9 cellular contexts compared by ENCODE assay signal in the genomic region with DNA sequence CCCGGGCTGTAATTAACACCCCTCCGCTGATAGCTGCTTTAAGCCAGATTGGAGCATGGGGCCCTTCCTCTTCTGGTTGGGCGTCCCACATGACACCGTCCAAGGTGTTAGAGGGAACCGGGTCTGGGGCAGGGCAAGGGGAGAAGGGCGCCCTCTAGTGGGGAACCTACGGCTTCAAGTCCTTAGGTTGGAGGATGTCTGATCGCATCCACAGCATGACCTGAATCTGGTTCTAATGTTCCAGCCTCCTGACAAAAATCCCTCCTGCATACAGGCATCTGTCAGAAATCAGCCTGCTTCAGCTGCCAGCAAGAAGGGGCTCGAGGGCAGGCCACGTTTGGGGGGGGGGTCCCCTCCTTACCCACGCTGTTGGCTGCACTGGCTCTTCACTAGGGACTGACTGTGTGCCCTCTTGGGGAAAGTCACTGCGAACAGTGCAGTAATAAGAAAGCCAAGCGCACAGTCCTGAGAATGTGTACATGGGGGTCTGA.
DNase-seq lines count a peak whose midpoint lies in the region; ATAC-seq and TF ChIP-seq lines count a peak whose summit lies in the region.
"Had no signal": no experiment of that assay in that cellular context is flagged by ENCODE, and none has a peak within 500 bp of the region (broad histone marks: within the 10 kb centered on the region; RNA-seq: fewer than 3 reads in every experiment).

No MANE protein-coding gene starts in this region.

- DNase-seq in Caco-2 (peak; percentile 77 to 81), HEK293T (ENCODE audit: extremely low spot score) (peak; percentile 79), adipocyte (ENCODE audit: low read depth) (peak; percentile 41), iPS-NIHi7 (ENCODE audit: extremely low spot score) (peak; percentile 92)
- peak; percentile 19 to 47 for DNase-seq in stimulated activated CD4-positive, alpha-beta T cell treated with anti-CD3 and anti-CD28 coated beads, Interleukin-4, amount 100 ng/mL, for 48 hours (ENCODE audit: low read depth in 2 of 2)

- H3K27ac Mint-ChIP-seq in Caco-2 (ENCODE audit: unreplicated experiment), result no peak overlapping the region
- H3K27ac Mint-ChIP-seq: IgD-negative memory B cell had no signal

- POLR2A ChIA-PET in Caco-2 (lab: Charles Lee), result no interaction called here
- POLR2A ChIA-PET in HEK293T (lab: Yijun Ruan, JAX), result no interaction called here

- peak; percentile 86 to 89 for TF ChIP-seq CTCF in Caco-2 (IDR thresholded peaks at IDR 0.05; ENCODE audit: insufficient read depth in 1 of 2, low read depth in 1 of 2, low read length in 1 of 2, severe bottlenecking in 1 of 2, unreplicated experiment in 1 of 2)
- TF ChIP-seq CTCF in OCI-LY1 (IDR thresholded peaks at IDR 0.05; ENCODE audit: low read length), result peak; percentile 65

- H3K9ac ChIP-seq in OCI-LY1 (ENCODE audit: low read length), result no peak overlapping the region
- H3K9ac ChIP-seq in adipocyte (ENCODE audit: low read length), result no peak overlapping the region

- no peak overlapping the region for H3K27ac ChIP-seq in OCI-LY1 (ENCODE audit: low read depth, low read length, poor library complexity, severe bottlenecking)

- intact Hi-C loops in Caco-2 (cut with micrococcal nuclease; ENCODE audit: unreplicated experiment), result loop anchor here (1.0 to 5.0 kb wide), 3 partner anchors 17 to 422 kb away; no protein-coding TSS in a partner anchor

- no peaks in the 10 kb centered on the region for H3K9me3 ChIP-seq in Caco-2
- H3K9me3 ChIP-seq in OCI-LY1 (ENCODE audit: low read length), result no peaks in the 10 kb centered on the region
- H3K9me3 ChIP-seq in adipocyte (ENCODE audit: control insufficient read depth, low read length), result peaks cover 7% of the 10 kb centered on the region

- H3K36me3 ChIP-seq in Caco-2 (ENCODE audit: control insufficient read depth, insufficient read depth, low read length) (no peaks in the 10 kb centered on the region), OCI-LY1 (ENCODE audit: insufficient read depth, low read length) (no peaks in the 10 kb centered on the region), adipocyte (ENCODE audit: control insufficient read depth, insufficient read depth, low read length, severe bottlenecking) (no peaks in the 10 kb centered on the region)

- H3K27me3 Mint-ChIP-seq in Caco-2 (ENCODE audit: insufficient read depth, unreplicated experiment), result peaks cover 5% of the 10 kb centered on the region

- no peaks in the 10 kb centered on the region for H3K36me3 Mint-ChIP-seq in Caco-2 (ENCODE audit: insufficient read depth, unreplicated experiment)
- H3K36me3 Mint-ChIP-seq: IgD-negative memory B cell had no signal

- H3K9me2 ChIP-seq in OCI-LY1 (ENCODE audit: low read depth, low read length), result no peaks in the 10 kb centered on the region

- H3K4me3 ChIP-seq in Caco-2 (ENCODE audit: low read depth, low read length) (no peak overlapping the region), OCI-LY1 (ENCODE audit: low read depth, low read length, poor library complexity, severe bottlenecking) (no peak overlapping the region), adipocyte (ENCODE audit: low read length) (no peak overlapping the region)

- no peaks in the 10 kb centered on the region for H3K9me3 Mint-ChIP-seq in Caco-2 (ENCODE audit: unreplicated experiment)
- H3K9me3 Mint-ChIP-seq: IgD-negative memory B cell had no signal

- BruUV-seq in Caco-2 (replicated peaks; lab: Mats Ljungman, UMichigan), result no TSS peak

- H3K27me3 ChIP-seq in Caco-2 (replicated peaks; ENCODE audit: control insufficient read depth, insufficient read depth, low read length), result no peaks in the 10 kb centered on the region; the same call in 1 of the 2 replicates
- no peaks in the 10 kb centered on the region for H3K27me3 ChIP-seq in OCI-LY1 (ENCODE audit: insufficient read depth, low read length)
- peaks cover 21% of the 10 kb centered on the region for H3K27me3 ChIP-seq in adipocyte (replicated peaks; ENCODE audit: control insufficient read depth, insufficient read depth, low read length)

- ATAC-seq in HG03571 (IDR thresholded peaks at IDR 0.05; ENCODE audit: unreplicated experiment), result no peak
- ATAC-seq in HG02678 (IDR thresholded peaks at IDR 0.05; ENCODE audit: unreplicated experiment), result no peak

- H3F3A ChIP-seq in OCI-LY1 (ENCODE audit: insufficient read depth, low read length), result no peaks in the 10 kb centered on the region

- H2AFZ ChIP-seq in OCI-LY1 (ENCODE audit: low read length), result no peak overlapping the region

- H4K20me1 ChIP-seq in OCI-LY1 (ENCODE audit: insufficient read depth, low read length), result no peaks in the 10 kb centered on the region

- peaks cover 10% of the 10 kb centered on the region for H3K4me1 Mint-ChIP-seq in Caco-2 (ENCODE audit: low read depth, unreplicated experiment)

- no peaks in the 10 kb centered on the region for H3K79me2 ChIP-seq in OCI-LY1 (ENCODE audit: insufficient read depth, low read length)

- no peak overlapping the region for H3K4me3 Mint-ChIP-seq in Caco-2 (ENCODE audit: unreplicated experiment)
- H3K4me3 Mint-ChIP-seq: IgD-negative memory B cell had no signal

- CTCF ChIA-PET in Caco-2 (lab: Charles Lee), result interaction anchor here (0.7 to 2.0 kb wide), 7 partner anchors 17 to 418 kb away, joined by 3 to 6 read pairs (median 3); no protein-coding TSS in a partner anchor
- CTCF ChIA-PET in HEK293T (lab: Yijun Ruan, JAX), result interaction anchor here (0.6 to 1.8 kb wide), 7 partner anchors 12 to 738 kb away, joined by 3 to 4 read pairs (median 3); no protein-coding TSS in a partner anchor

- no peak overlapping the region for H3K4me2 ChIP-seq in OCI-LY1 (ENCODE audit: low read length)

- H3K4me1 ChIP-seq in Caco-2, result peaks cover 6% of the 10 kb centered on the region; the same call in 1 of the 2 replicates
- peaks cover 7% of the 10 kb centered on the region for H3K4me1 ChIP-seq in OCI-LY1 (ENCODE audit: insufficient read depth, low read length, severe bottlenecking)
- H3K4me1 ChIP-seq in adipocyte (ENCODE audit: control insufficient read depth, insufficient read depth, low read length), result no peaks in the 10 kb centered on the region

TF ChIP-seq in HEK293T, 16 proteins besides CTCF, POLR2A, EP300 and RAD21:
- no peak for TF ChIP-seq ARNT (IDR thresholded peaks at IDR 0.05)
- TF ChIP-seq, protein P1, sequence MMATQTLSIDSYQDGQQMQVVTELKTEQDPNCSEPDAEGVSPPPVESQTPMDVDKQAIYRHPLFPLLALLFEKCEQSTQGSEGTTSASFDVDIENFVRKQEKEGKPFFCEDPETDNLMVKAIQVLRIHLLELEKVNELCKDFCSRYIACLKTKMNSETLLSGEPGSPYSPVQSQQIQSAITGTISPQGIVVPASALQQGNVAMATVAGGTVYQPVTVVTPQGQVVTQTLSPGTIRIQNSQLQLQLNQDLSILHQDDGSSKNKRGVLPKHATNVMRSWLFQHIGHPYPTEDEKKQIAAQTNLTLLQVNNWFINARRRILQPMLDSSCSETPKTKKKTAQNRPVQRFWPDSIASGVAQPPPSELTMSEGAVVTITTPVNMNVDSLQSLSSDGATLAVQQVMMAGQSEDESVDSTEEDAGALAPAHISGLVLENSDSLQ (IDR thresholded peaks at IDR 0.05), result no peak
- no peak for TF ChIP-seq ELF4 (IDR thresholded peaks at IDR 0.05)
- TF ChIP-seq FOXK2 (IDR thresholded peaks at IDR 0.05), result no peak
- TF ChIP-seq BHLHE40 (IDR thresholded peaks at IDR 0.05; ENCODE audit: borderline replicate concordance), result no peak
- TF ChIP-seq HDGF (IDR thresholded peaks at IDR 0.05; ENCODE audit: borderline replicate concordance), result no peak
- TF ChIP-seq ZNF384 (IDR thresholded peaks at IDR 0.05), result no peak
- TF ChIP-seq L3MBTL2 (conservative IDR thresholded peaks at IDR 0.05), result no peak
- no peak for TF ChIP-seq FOXM1 (IDR thresholded peaks at IDR 0.05; ENCODE audit: borderline replicate concordance)
- no peak for TF ChIP-seq NFRKB (IDR thresholded peaks at IDR 0.05)
- no peak for TF ChIP-seq SUZ12 (IDR thresholded peaks at IDR 0.05)
- TF ChIP-seq FOXA1 (IDR thresholded peaks at IDR 0.05), result no peak
- no peak for TF ChIP-seq CTBP1 (IDR thresholded peaks at IDR 0.05; ENCODE audit: borderline replicate concordance)
- TF ChIP-seq SP1 (IDR thresholded peaks at IDR 0.05), result no peak
- TF ChIP-seq LEF1 (IDR thresholded peaks at IDR 0.05; ENCODE audit: borderline replicate concordance), result no peak
- TF ChIP-seq TARDBP (IDR thresholded peaks at IDR 0.05), result no peak

Comparison
In these comparisons a context has a peak if more than half of its experiments do, and no peak if none do; other contexts are left out.
1. DNase-seq: peak in every context shown above with its lines; median percentile 92 in iPS-NIHi7; 79 in Caco-2; 79 in HEK293T; 41 in adipocyte; 33 in stimulated activated CD4-positive, alpha-beta T cell treated with anti-CD3 and anti-CD28 coated beads, Interleukin-4, amount 100 ng/mL, for 48 hours.